Comparison of ENCODE assay signal across 7 cellular contexts in genomic region chr3:190964931-190965330, GRCh38.
DNase-seq lines count a peak whose midpoint lies in the region; TF ChIP-seq lines count a peak whose summit lies in the region.
"Not testable (repeated sequence)": the region's sequence is repeated elsewhere in the genome, so short reads cannot be mapped to it uniquely, and the experiment has no call there.

No MANE protein-coding gene starts in this region.

- H2BK15ac ChIP-seq in mesendoderm (replicated peaks; ENCODE audit: low read depth): not testable (repeated sequence)

- not testable (repeated sequence) for H4K91ac ChIP-seq in trophoblast cell (ENCODE audit: low read depth, low read length)

- not testable (repeated sequence) for H3K36me3 Mint-ChIP-seq in glutamatergic neuron (ENCODE audit: unreplicated experiment)

- H3K27ac ChIP-seq in iPS-18a (ENCODE audit: low read length); mesendoderm (ENCODE audit: low read depth, low read length); trophoblast cell (ENCODE audit: low read depth, low read length): not testable (repeated sequence)

- H3K79me1 ChIP-seq in mesendoderm (ENCODE audit: low read length); trophoblast cell (ENCODE audit: low read length): not testable (repeated sequence)

- H3K56ac ChIP-seq in mesendoderm (ENCODE audit: low read length): peak overlapping the region; percentile 56

- not testable (repeated sequence) for H2AK5ac ChIP-seq in mesendoderm (ENCODE audit: low read length); trophoblast cell (ENCODE audit: low read length)

- not testable (repeated sequence) for H3K9me3 Mint-ChIP-seq in glutamatergic neuron (ENCODE audit: unreplicated experiment)

- not testable (repeated sequence) for H3K23ac ChIP-seq in mesendoderm (ENCODE audit: low read length); trophoblast cell (ENCODE audit: low read length)

- not testable (repeated sequence) for H3K9me3 ChIP-seq in iPS-18a (ENCODE audit: control insufficient read depth, low read depth, low read length); trophoblast cell (ENCODE audit: insufficient read depth, low read depth, low read length)

- not testable (repeated sequence) for TF ChIP-seq CTCF in choroid plexus epithelial cell (conservative IDR thresholded peaks at IDR 0.05; ENCODE audit: low read depth, low read length); glutamatergic neuron (IDR thresholded peaks at IDR 0.05; ENCODE audit: partially characterized antibody, unreplicated experiment)

- H2BK5ac ChIP-seq in mesendoderm (ENCODE audit: low read length); trophoblast cell (ENCODE audit: low read depth, low read length, poor library complexity): not testable (repeated sequence)

- not testable (repeated sequence) for H3K27me3 Mint-ChIP-seq in glutamatergic neuron (ENCODE audit: unreplicated experiment)

- H3K18ac ChIP-seq in mesendoderm (ENCODE audit: low read length); trophoblast cell (ENCODE audit: low read length): not testable (repeated sequence)

- not testable (repeated sequence) for H2BK12ac ChIP-seq in trophoblast cell (ENCODE audit: low read length)

- H3K36me3 ChIP-seq in H7 (replicated peaks; ENCODE audit: control insufficient read depth, insufficient read depth, low read length); iPS-18a (ENCODE audit: control insufficient read depth, low read depth, low read length); mesendoderm (ENCODE audit: control insufficient read depth, insufficient read depth, low read length); trophoblast cell (ENCODE audit: control insufficient read depth in 1 of 2, insufficient read depth in 2 of 2, low read length in 2 of 2): not testable (repeated sequence)

- peaks cover 13% of the 10 kb centered on the region for H3K4me1 ChIP-seq in iPS-18a (ENCODE audit: control insufficient read depth, low read depth, low read length)
- H3K4me1 ChIP-seq in mesendoderm (ENCODE audit: control insufficient read depth, low read depth, low read length); trophoblast cell (ENCODE audit: control insufficient read depth in 1 of 2, insufficient read depth in 2 of 2, low read length in 2 of 2): not testable (repeated sequence)

- H3K4me3 ChIP-seq in H7 (ENCODE audit: insufficient read depth, low read depth, low read length): peak overlapping the region; percentile 38
- H3K4me3 ChIP-seq in choroid plexus epithelial cell (ENCODE audit: low read depth, low read length): peak overlapping the region; percentile 36
- peak overlapping the region; percentile 58 for H3K4me3 ChIP-seq in iPS-18a (ENCODE audit: low read length)
- H3K4me3 ChIP-seq in mesendoderm (ENCODE audit: low read length); trophoblast cell (ENCODE audit: low read depth, low read length): not testable (repeated sequence)

- H3K14ac ChIP-seq in trophoblast cell (ENCODE audit: low read length): not testable (repeated sequence)

- peak overlapping the region; percentile 98 for H3K27ac Mint-ChIP-seq in glutamatergic neuron (ENCODE audit: unreplicated experiment)

- DNase-seq in H7; choroid plexus epithelial cell (ENCODE audit: low read depth); mesendoderm; trophoblast cell: not testable (repeated sequence)
- DNase-seq in NCI-H69 (lab: John Stamatoyannopoulos, UW) (peak; percentile 9), glutamatergic neuron (peak; percentile 69)

- not testable (repeated sequence) for H4K8ac ChIP-seq in mesendoderm (ENCODE audit: low read depth, low read length)
- H4K8ac ChIP-seq in trophoblast cell (ENCODE audit: low read depth, low read length): peak overlapping the region; percentile 11

- peak overlapping the region; percentile 54 for H3K9ac ChIP-seq in iPS-18a (ENCODE audit: low read length)
- H3K9ac ChIP-seq in mesendoderm (ENCODE audit: low read length); trophoblast cell (ENCODE audit: low read length): not testable (repeated sequence)

- H3K27me3 ChIP-seq in H7 (ENCODE audit: control insufficient read depth, insufficient read depth, low read length); iPS-18a (ENCODE audit: control insufficient read depth, insufficient read depth, low read length); mesendoderm (ENCODE audit: insufficient read depth, low read length, poor library complexity); trophoblast cell (ENCODE audit: insufficient read depth, low read length): not testable (repeated sequence)

- H2BK120ac ChIP-seq in mesendoderm (ENCODE audit: low read depth, low read length); trophoblast cell (ENCODE audit: insufficient read depth, low read length, poor library complexity): not testable (repeated sequence)

- H3K79me2 ChIP-seq in mesendoderm (ENCODE audit: control insufficient read depth, insufficient read depth, low read length); trophoblast cell (ENCODE audit: control insufficient read depth, insufficient read depth, low read length, poor library complexity): not testable (repeated sequence)

- not testable (repeated sequence) for H3K4ac ChIP-seq in mesendoderm (ENCODE audit: low read depth, low read length); trophoblast cell (ENCODE audit: low read depth, low read length)

- H2AFZ ChIP-seq in trophoblast cell (ENCODE audit: insufficient read depth, low read length, poor library complexity): not testable (repeated sequence)

- H3K4me2 ChIP-seq in mesendoderm (ENCODE audit: low read length): not testable (repeated sequence)
- H3K4me2 ChIP-seq in trophoblast cell (ENCODE audit: low read length): peak overlapping the region; percentile 19

- H4K5ac ChIP-seq in mesendoderm (ENCODE audit: low read length): not testable (repeated sequence)

- WGBS in mesendoderm (ENCODE audit: extremely low coverage, insufficient coverage, low lambda C conversion rate): no CpG with 5 or more reads among the region's 20 CpGs
- WGBS in trophoblast cell (ENCODE audit: extremely low coverage, insufficient coverage, insufficient read length): no CpG with 5 or more reads among the region's 20 CpGs

- peaks cover 11% of the 10 kb centered on the region for H3K4me1 Mint-ChIP-seq in glutamatergic neuron (ENCODE audit: low read depth, unreplicated experiment)

- peak overlapping the region; percentile 89 for H3K4me3 Mint-ChIP-seq in glutamatergic neuron (ENCODE audit: unreplicated experiment)

- not testable (repeated sequence) for H4K12ac ChIP-seq in trophoblast cell (ENCODE audit: low read depth, low read length)
